Comparison of ENCODE assay signal across 17 cellular contexts in genomic region chr7:13724631-13725566, GRCh38.
DNase-seq lines count a peak whose midpoint lies in the region; FAIRE-seq and TF ChIP-seq lines count a peak whose summit lies in the region.
"Had no signal": no experiment of that assay in that cellular context is flagged by ENCODE, and none has a peak within 500 bp of the region (broad histone marks: within the 10 kb centered on the region; RNA-seq: fewer than 3 reads in every experiment).

No MANE protein-coding gene starts in this region.

- POLR2A ChIA-PET in RWPE1 (lab: Yijun Ruan, JAX; ENCODE audit: low non-redundant PET): no interaction called here

- CTCF ChIA-PET in RWPE1 (lab: Yijun Ruan, JAX): interaction anchor here (0.6 to 0.9 kb wide), 2 partner anchors 1651 to 1669 kb away, joined by 3 read pairs; no protein-coding TSS in a partner anchor

- no peaks in the 10 kb centered on the region for H3K36me3 ChIP-seq in stomach
- H3K36me3 ChIP-seq: thoracic aorta had no signal

- no peak for TF ChIP-seq POLR2A in stomach (IDR thresholded peaks at IDR 0.05)

- H3K27ac ChIP-seq in RWPE1 (no peak overlapping the region), stomach (no peak overlapping the region)
- H3K27ac ChIP-seq: dorsolateral prefrontal cortex, thoracic aorta had no signal

- H3K4me1 ChIP-seq in stomach: no peaks in the 10 kb centered on the region

- DNase-seq in DMS 273 treated with DMSO at 0.1 percent for 48 hours (lab: John Stamatoyannopoulos, UW) (peak; percentile 27), NCI-H1694 (lab: John Stamatoyannopoulos, UW) (peak; percentile 47), SHP77 (lab: John Stamatoyannopoulos, UW) (peak; percentile 49 to 52), NCI-H1105 treated with DMSO at 0.1 percent for 48 hours (lab: John Stamatoyannopoulos, UW) (no peak), RWPE1 (ENCODE audit: low spot score) (no peak), HK-2 (ENCODE audit: unreplicated experiment) (no peak), stomach (no peak)
- DNase-seq: activated CD4-positive, alpha-beta memory T cell treated with anti-CD3 and anti-CD28 coated beads for 36 hours; DMS79; left ventricle myocardium superior; mucosa of descending colon; NCI-H1436 treated with DMSO at 0.1 percent for 48 hours; NCI-H510A treated with DMSO at 0.1 percent for 48 hours had no signal

- TF ChIP-seq EP300 in stomach (IDR thresholded peaks at IDR 0.05): no peak

- TF ChIP-seq CTCF in RWPE1 (conservative IDR thresholded peaks at IDR 0.05; ENCODE audit: low read depth) (no peak), stomach (IDR thresholded peaks at IDR 0.05) (no peak)

- H3K4me3 ChIP-seq in stomach: no peak overlapping the region
- H3K4me3 ChIP-seq: dorsolateral prefrontal cortex, mucosa of descending colon, thoracic aorta had no signal

- H3K27me3 ChIP-seq in stomach: no peaks in the 10 kb centered on the region
- H3K27me3 ChIP-seq: dorsolateral prefrontal cortex had no signal

- no peaks in the 10 kb centered on the region for H3K9me3 ChIP-seq in stomach
- H3K9me3 ChIP-seq: mucosa of descending colon, thoracic aorta had no signal

- 72 to 77% (median 72%) methylated on average over 11 of the region's 11 CpGs for WGBS in stomach, 5 donors

- intact Hi-C loops in stomach (cut with DNase I; ENCODE audit: low total_unique reads): no loop called here

- FAIRE-seq in islet of Langerhans (lab: Jason Lieb, UNC): peak; percentile 99
- FAIRE-seq: GM18507 had no signal

Comparison
In these comparisons a context has a peak if more than half of its experiments do, and no peak if none do; other contexts are left out.
1. DNase-seq: peak in DMS 273 treated with DMSO at 0.1 percent for 48 hours (single experiment), NCI-H1694 (single experiment) and SHP77 (2 of 2); none in NCI-H1105 treated with DMSO at 0.1 percent for 48 hours (single experiment), RWPE1 (single experiment), HK-2 (single experiment) and stomach (single experiment).